Comparison of ENCODE assay signal across 1 cellular context in the genomic region with DNA sequence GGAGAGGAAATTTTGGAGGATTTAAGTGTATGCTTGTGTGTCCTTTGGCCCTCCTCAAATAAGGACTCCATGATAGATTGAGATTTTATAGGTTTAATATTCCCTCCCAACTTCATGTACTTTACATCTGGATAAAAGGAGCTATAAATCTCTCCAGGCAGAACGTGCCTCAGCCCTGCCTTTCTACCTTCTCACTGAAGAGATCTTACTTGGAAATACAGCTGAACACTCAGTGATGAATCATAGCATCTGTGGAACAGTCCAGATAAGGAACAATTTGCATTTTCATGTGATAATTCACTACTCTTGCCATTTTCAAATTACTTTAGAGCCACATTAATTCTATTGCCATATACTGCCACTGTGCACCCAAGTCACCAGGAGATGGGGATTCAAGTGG.
TF ChIP-seq lines count a peak whose summit lies in the region.

No MANE protein-coding gene starts in this region.

TF ChIP-seq in K562, 482 proteins besides CTCF, POLR2A, EP300 and RAD21 (continued from another document):
- TF ChIP-seq MLLT1 (IDR thresholded peaks at IDR 0.05) (no peak), RNF2 (IDR thresholded peaks at IDR 0.05) (no peak)
